1 cellular context compared by ENCODE assay signal in the genomic region with DNA sequence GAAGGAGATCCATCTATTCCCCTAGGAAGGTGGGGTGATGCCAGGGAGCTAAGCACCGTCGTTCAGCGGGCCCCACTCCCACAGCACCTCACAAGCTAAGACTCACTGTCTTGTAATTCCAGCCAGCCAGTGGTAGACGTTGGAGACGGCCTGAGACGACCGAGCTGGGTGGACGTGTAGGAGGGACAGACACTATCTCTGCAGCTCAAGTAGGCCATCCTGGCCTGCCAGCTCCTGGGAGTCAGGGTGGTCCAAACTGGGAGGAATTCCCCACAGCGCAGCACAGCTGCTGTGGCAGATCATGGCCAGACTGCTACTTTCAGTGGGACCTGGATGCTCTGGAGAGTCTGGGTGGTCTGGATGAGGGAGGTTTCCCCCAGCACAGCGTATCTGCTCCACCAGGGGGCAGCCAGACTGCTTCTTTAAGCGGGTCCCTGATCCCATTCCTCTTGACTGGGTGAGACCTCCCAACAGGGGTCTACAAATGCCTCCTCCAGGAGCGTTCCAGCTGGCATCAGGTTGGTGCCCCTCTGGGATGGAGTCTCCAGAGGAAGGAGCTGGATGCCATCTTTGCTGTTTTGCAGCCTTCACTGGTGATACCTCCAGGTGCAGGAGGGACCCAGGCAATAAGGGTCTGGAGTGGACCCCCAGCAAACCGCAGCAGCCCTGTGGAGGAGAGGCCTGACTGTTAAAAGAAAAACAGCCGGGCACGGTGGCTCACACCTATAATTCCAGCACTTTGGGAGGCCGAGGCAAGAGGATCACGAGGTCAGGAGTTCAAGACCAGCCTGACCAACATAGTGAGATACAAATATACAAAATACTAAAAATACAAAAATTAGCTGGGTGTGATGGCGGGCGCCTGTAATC.
TF ChIP-seq lines count a peak whose summit lies in the region.

No MANE protein-coding gene starts in this region.

TF ChIP-seq in K562, 482 proteins besides CTCF, POLR2A, EP300 and RAD21:
- TF ChIP-seq, protein P1, sequence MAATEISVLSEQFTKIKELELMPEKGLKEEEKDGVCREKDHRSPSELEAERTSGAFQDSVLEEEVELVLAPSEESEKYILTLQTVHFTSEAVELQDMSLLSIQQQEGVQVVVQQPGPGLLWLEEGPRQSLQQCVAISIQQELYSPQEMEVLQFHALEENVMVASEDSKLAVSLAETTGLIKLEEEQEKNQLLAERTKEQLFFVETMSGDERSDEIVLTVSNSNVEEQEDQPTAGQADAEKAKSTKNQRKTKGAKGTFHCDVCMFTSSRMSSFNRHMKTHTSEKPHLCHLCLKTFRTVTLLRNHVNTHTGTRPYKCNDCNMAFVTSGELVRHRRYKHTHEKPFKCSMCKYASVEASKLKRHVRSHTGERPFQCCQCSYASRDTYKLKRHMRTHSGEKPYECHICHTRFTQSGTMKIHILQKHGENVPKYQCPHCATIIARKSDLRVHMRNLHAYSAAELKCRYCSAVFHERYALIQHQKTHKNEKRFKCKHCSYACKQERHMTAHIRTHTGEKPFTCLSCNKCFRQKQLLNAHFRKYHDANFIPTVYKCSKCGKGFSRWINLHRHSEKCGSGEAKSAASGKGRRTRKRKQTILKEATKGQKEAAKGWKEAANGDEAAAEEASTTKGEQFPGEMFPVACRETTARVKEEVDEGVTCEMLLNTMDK (IDR thresholded peaks at IDR 0.05; ENCODE audit: borderline replicate concordance, insufficient read depth, low read depth, low read length, poor library complexity, severe bottlenecking), result peak; percentile 54
- TF ChIP-seq TEAD1 (CRISPR knock-in tag; IDR thresholded peaks at IDR 0.05) (no peak), CBX1 (IDR thresholded peaks at IDR 0.05; ENCODE audit: low read depth) (no peak), NFE2 (IDR thresholded peaks at IDR 0.05; ENCODE audit: low read depth) (no peak), TAF1 (IDR thresholded peaks at IDR 0.05; ENCODE audit: control insufficient read depth, extremely low read depth, insufficient read depth, low read length, severe bottlenecking) (no peak), ZNF239 (CRISPR knock-in tag; IDR thresholded peaks at IDR 0.05) (no peak), ZNF445 (CRISPR knock-in tag; IDR thresholded peaks at IDR 0.05; ENCODE audit: low read depth) (no peak), RBM34 (IDR thresholded peaks at IDR 0.05; ENCODE audit: borderline replicate concordance, insufficient read depth, low read length) (no peak), ZBTB7A (IDR thresholded peaks at IDR 0.05; ENCODE audit: borderline replicate concordance, control insufficient read depth, low read depth, low read length) (peak; percentile 65), SMC3 (conservative IDR thresholded peaks at IDR 0.05; ENCODE audit: insufficient read depth, low read depth, low read length) (0 out of 2 replicates have a peak, but pooled peaks have one; percentile 24)
- TF ChIP-seq, protein P2, sequence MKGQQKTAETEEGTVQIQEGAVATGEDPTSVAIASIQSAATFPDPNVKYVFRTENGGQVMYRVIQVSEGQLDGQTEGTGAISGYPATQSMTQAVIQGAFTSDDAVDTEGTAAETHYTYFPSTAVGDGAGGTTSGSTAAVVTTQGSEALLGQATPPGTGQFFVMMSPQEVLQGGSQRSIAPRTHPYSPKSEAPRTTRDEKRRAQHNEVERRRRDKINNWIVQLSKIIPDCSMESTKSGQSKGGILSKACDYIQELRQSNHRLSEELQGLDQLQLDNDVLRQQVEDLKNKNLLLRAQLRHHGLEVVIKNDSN (CRISPR knock-in tag; IDR thresholded peaks at IDR 0.05), result no peak
- TF ChIP-seq, protein P3, sequence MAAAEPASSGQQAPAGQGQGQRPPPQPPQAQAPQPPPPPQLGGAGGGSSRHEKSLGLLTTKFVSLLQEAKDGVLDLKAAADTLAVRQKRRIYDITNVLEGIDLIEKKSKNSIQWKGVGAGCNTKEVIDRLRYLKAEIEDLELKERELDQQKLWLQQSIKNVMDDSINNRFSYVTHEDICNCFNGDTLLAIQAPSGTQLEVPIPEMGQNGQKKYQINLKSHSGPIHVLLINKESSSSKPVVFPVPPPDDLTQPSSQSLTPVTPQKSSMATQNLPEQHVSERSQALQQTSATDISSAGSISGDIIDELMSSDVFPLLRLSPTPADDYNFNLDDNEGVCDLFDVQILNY (CRISPR knock-in tag; IDR thresholded peaks at IDR 0.05), result no peak
